9 cellular contexts compared by ENCODE assay signal in genomic region chr12:7642876-7643309, GRCh38. TPM values are rescaled to one million over a fixed set of nuclear protein-coding genes. Genes with fewer than 3 reads are reported as not detected.
DNase-seq lines count a peak whose midpoint lies in the region; ATAC-seq, FAIRE-seq and TF ChIP-seq lines count a peak whose summit lies in the region.
"Had no signal": no experiment of that assay in that cellular context is flagged by ENCODE, and none has a peak within 500 bp of the region (broad histone marks: within the 10 kb centered on the region; RNA-seq: fewer than 3 reads in every experiment).

No MANE protein-coding gene starts in this region.

- H3K27me3 ChIP-seq in GM12878 (replicated peaks in 1 of 2; ENCODE audit: control insufficient read depth in 2 of 2, insufficient read depth in 2 of 2, low read length in 1 of 2) (no peaks in the 10 kb centered on the region), trophoblast cell (ENCODE audit: insufficient read depth, low read length) (no peaks in the 10 kb centered on the region)

- H3K23ac ChIP-seq in trophoblast cell (ENCODE audit: low read length), result no peak overlapping the region

- 0 out of 2 replicates have a peak, but pooled peaks have one; percentile 16 for TF ChIP-seq RAD21 in GM12878 (IDR thresholded peaks at IDR 0.05; ENCODE audit: insufficient read depth, low read depth, low read length)

- intact Hi-C loops in GM12878 (cut with micrococcal nuclease; ENCODE audit: unreplicated experiment), result loop anchor here (10.0 kb wide), 1 partner anchor 162 kb away; no protein-coding TSS in a partner anchor

- H2AK5ac ChIP-seq in trophoblast cell (ENCODE audit: low read length), result no peak overlapping the region

- DNase-seq in SIG-M5 treated with dmso at 0.1 percent for 504 hours (lab: John Stamatoyannopoulos, UW; ENCODE audit: unreplicated experiment) (peak; percentile 25), SIG-M5 (lab: John Stamatoyannopoulos, UW) (no peak), MV-4-11 (lab: John Stamatoyannopoulos, UW) (peak; percentile 32), GM12878 (ENCODE audit: low read depth, low spot score) (no peak), trophoblast cell (peak; percentile 16 to 71), left lobe of liver (ENCODE audit: low spot score) (no peak), cortex of kidney (lab: John Stamatoyannopoulos, UW) (no peak)
- DNase-seq: NCI-H1930 had no signal

- no peak overlapping the region for H4K12ac ChIP-seq in trophoblast cell (ENCODE audit: low read depth, low read length)

- no peaks in the 10 kb centered on the region for H3K79me2 ChIP-seq in GM12878 (ENCODE audit: control insufficient read depth, insufficient read depth, low read length)
- no peaks in the 10 kb centered on the region for H3K79me2 ChIP-seq in trophoblast cell (ENCODE audit: control insufficient read depth, insufficient read depth, low read length, poor library complexity)

- H3K4me2 ChIP-seq in GM12878 (ENCODE audit: control insufficient read depth, insufficient read depth) (no peak overlapping the region), trophoblast cell (ENCODE audit: low read length) (no peak overlapping the region)

- no peak for TF ChIP-seq POLR2A in GM12878 (IDR thresholded peaks at IDR 0.05; ENCODE audit: low read depth, low read length)

- TF ChIP-seq EP300 in GM12878 (IDR thresholded peaks at IDR 0.05; ENCODE audit: borderline replicate concordance in 1 of 2, control insufficient read depth in 1 of 2, low read depth in 2 of 2, low read length in 2 of 2), result no peak

- H2BK5ac ChIP-seq in trophoblast cell (ENCODE audit: low read depth, low read length, poor library complexity), result no peak overlapping the region

- in situ Hi-C loops in GM12878 (cut with MboI), result no loop called here

- 35% methylated on average over 8 of the region's 8 CpGs for WGBS in GM12878 (ENCODE audit: insufficient coverage, insufficient replicate concordance, low lambda C conversion rate, missing lambda C conversion rate)
- no CpG with 5 or more reads among the region's 8 CpGs for WGBS in trophoblast cell (ENCODE audit: extremely low coverage, insufficient coverage, insufficient read length)

- RAD21 ChIA-PET in GM12878 (lab: Charles Lee; ENCODE audit: unreplicated experiment), result interaction anchor here (1.6 kb wide), 1 partner anchor 162 kb away, joined by 6 read pairs; no protein-coding TSS in a partner anchor

- H3K36me3 ChIP-seq in GM12878 (ENCODE audit: control insufficient read depth in 2 of 2, insufficient read depth in 2 of 2, low read length in 1 of 2), result no peaks in the 10 kb centered on the region
- no peaks in the 10 kb centered on the region for H3K36me3 ChIP-seq in trophoblast cell (ENCODE audit: control insufficient read depth in 1 of 2, insufficient read depth in 2 of 2, low read length in 2 of 2)

- H2BK12ac ChIP-seq in trophoblast cell (ENCODE audit: low read length), result no peak overlapping the region

- H4K91ac ChIP-seq in trophoblast cell (ENCODE audit: low read depth, low read length), result no peak overlapping the region

- ATAC-seq in GM12878 (no peak), GM21737 (IDR thresholded peaks at IDR 0.05; ENCODE audit: unreplicated experiment) (no peak), left lobe of liver (no peak)

- no peak for FAIRE-seq in GM12878 (lab: Jason Lieb, UNC)

- no peak overlapping the region for H3K4me3 ChIP-seq in GM12878
- H3K4me3 ChIP-seq in trophoblast cell (ENCODE audit: low read depth, low read length), result no peak overlapping the region

- BruUV-seq in GM12878 (replicated peaks; lab: Mats Ljungman, UMichigan), result no TSS peak

- H4K8ac ChIP-seq in trophoblast cell (ENCODE audit: low read depth, low read length), result no peak overlapping the region

- H3K9me3 ChIP-seq in GM12878 (replicated peaks; ENCODE audit: control insufficient read depth, insufficient read depth, low read length), result no peaks in the 10 kb centered on the region
- H3K9me3 ChIP-seq in trophoblast cell (ENCODE audit: insufficient read depth, low read depth, low read length), result no peaks in the 10 kb centered on the region

- no peaks in the 10 kb centered on the region for H3K79me1 ChIP-seq in trophoblast cell (ENCODE audit: low read length)

- CTCF ChIA-PET in GM12878 (lab: Yijun Ruan, JAX), result interaction anchor here (0.6 to 3.7 kb wide), 17 partner anchors 10 to 425 kb away, joined by 3 to 25 read pairs (median 4); no protein-coding TSS in a partner anchor

- no peak overlapping the region for H3K18ac ChIP-seq in trophoblast cell (ENCODE audit: low read length)

- POLR2A ChIA-PET in GM12878 (lab: Charles Lee), result no interaction called here

- H2BK120ac ChIP-seq in trophoblast cell (ENCODE audit: insufficient read depth, low read length, poor library complexity), result no peak overlapping the region

- TF ChIP-seq CTCF in GM12878 (IDR thresholded peaks at IDR 0.05 in 2 of 3, conservative IDR thresholded peaks at IDR 0.05 in 1 of 3; ENCODE audit: control insufficient read depth in 2 of 3, extremely low read depth in 1 of 3, insufficient read depth in 1 of 3, low read depth in 3 of 3, low read length in 3 of 3), result peak in 2 of 3 experiments; percentile 20 to 50; a peak in 3 of 6 replicates

- H3K9ac ChIP-seq in GM12878 (ENCODE audit: control insufficient read depth, insufficient read depth, low read length), result no peak overlapping the region
- no peak overlapping the region for H3K9ac ChIP-seq in trophoblast cell (ENCODE audit: low read length)

- H3K27ac ChIP-seq in GM12878 (ENCODE audit: control insufficient read depth, insufficient read depth) (no peak overlapping the region), trophoblast cell (ENCODE audit: low read depth, low read length) (no peak overlapping the region)

- SMC1A ChIA-PET in GM12878 (lab: Charles Lee; ENCODE audit: uncharacterized antibody, unreplicated experiment), result interaction anchor here (1.3 kb wide), 2 partner anchors 26 to 165 kb away, joined by 3 read pairs; no protein-coding TSS in a partner anchor

- H3K4ac ChIP-seq in trophoblast cell (ENCODE audit: low read depth, low read length), result no peak overlapping the region

- H4K20me1 ChIP-seq in GM12878 (ENCODE audit: control insufficient read depth, insufficient read depth), result no peaks in the 10 kb centered on the region

- H3K14ac ChIP-seq in trophoblast cell (ENCODE audit: low read length), result no peak overlapping the region

- H2AFZ ChIP-seq in GM12878 (ENCODE audit: control insufficient read depth, low read depth, low read length) (no peak overlapping the region), trophoblast cell (ENCODE audit: insufficient read depth, low read length, poor library complexity) (no peak overlapping the region)

- H3K4me1 ChIP-seq in GM12878 (ENCODE audit: control insufficient read depth, insufficient read depth, low read length) (peaks cover 2% of the 10 kb centered on the region; the same call in 1 of the 2 replicates), trophoblast cell (ENCODE audit: control insufficient read depth in 1 of 2, insufficient read depth in 2 of 2, low read length in 2 of 2) (peaks cover 1 to 2% of the 10 kb centered on the region in 2 experiments)

TF ChIP-seq in GM12878, 131 proteins besides CTCF, POLR2A, EP300 and RAD21 (continues in another document):
- TF ChIP-seq TCF3 (IDR thresholded peaks at IDR 0.05; ENCODE audit: borderline replicate concordance, insufficient read depth, low read depth, low read length) (no peak), RUNX3 (IDR thresholded peaks at IDR 0.05; ENCODE audit: low read length) (0 out of 2 replicates have a peak, but pooled peaks have one; percentile 15), NFXL1 (IDR thresholded peaks at IDR 0.05; ENCODE audit: borderline replicate concordance) (no peak), CREB1 (IDR thresholded peaks at IDR 0.05; ENCODE audit: low read depth) (no peak), MEF2B (IDR thresholded peaks at IDR 0.05; ENCODE audit: partially characterized antibody, poor library complexity, severe bottlenecking) (no peak), TBL1XR1 (IDR thresholded peaks at IDR 0.05; ENCODE audit: low read depth, low read length) (no peak), HCFC1 (IDR thresholded peaks at IDR 0.05; ENCODE audit: low read length) (no peak)

RNA-seq across cellular contexts. Expression of gene APOBEC1, which starts 22.8 kb away (rescaled TPM):
- total RNA-seq in GM12878 (2013; cell fraction: nucleolus; rRNA removed), result not detected in 2 replicates
- total RNA-seq in GM12878 (2014; rRNA removed) (not detected in 2 replicates), GM12878 (2014; rRNA removed; fragmentation: Illumina TruSeq; extraction: Trizol) (not detected in 2 replicates), GM12878 (2021) (not detected in 2 replicates), left lobe of liver (not detected)
- not detected for polyA plus RNA-seq in GM12878 (2011; ENCODE audit: low read depth)
- polyA plus RNA-seq in GM12878 (2011; rRNA removed) (not detected in 2 replicates), GM12878 (2014; fragmentation: Illumina TruSeq; extraction: Trizol) (not detected in 2 replicates), GM12878 (2014; fragmentation: Nextera tagmentation; extraction: Ambion mirVana) (not detected), GM12878 (2014; rRNA removed) (not detected in 2 replicates), GM12878 (2016; fragmentation: Nextera tagmentation; extraction: Ambion mirVana) (not detected)
- polyA plus RNA-seq in GM12878 (2011; cell fraction: cytosol; rRNA removed), result not detected in 2 replicates
- not detected in 2 replicates for polyA plus RNA-seq in GM12878 (2011; cell fraction: nucleus; rRNA removed)
- not detected in 2 replicates for polyA plus RNA-seq in GM12878 (2012)
- polyA minus RNA-seq in GM12878 (2011; rRNA and poly(A)+ RNA removed), result not detected in 2 replicates
- polyA minus RNA-seq in GM12878 (2011; cell fraction: cytosol; rRNA and poly(A)+ RNA removed), result not detected in 2 replicates
- polyA minus RNA-seq in GM12878 (2011; cell fraction: nucleus; rRNA and poly(A)+ RNA removed), result not detected in 2 replicates
- not detected in 2 replicates for polyA plus RNA-seq in trophoblast cell (2013)

RNA-seq across cellular contexts. Expression of gene GDF3, which starts 52.7 kb away (rescaled TPM):
- not detected in 2 replicates for total RNA-seq in GM12878 (2013; cell fraction: nucleolus; rRNA removed)
- not detected in 2 replicates for total RNA-seq in GM12878 (2014; rRNA removed)
- total RNA-seq in GM12878 (2014; rRNA removed; fragmentation: Illumina TruSeq; extraction: Trizol), result not detected in 2 replicates
- not detected in 2 replicates for total RNA-seq in GM12878 (2021)
- polyA plus RNA-seq in GM12878 (2011; ENCODE audit: low read depth), result not detected
- not detected in 2 replicates for polyA plus RNA-seq in GM12878 (2011; rRNA removed)
- not detected in 2 replicates for polyA plus RNA-seq in GM12878 (2011; cell fraction: cytosol; rRNA removed)
- not detected in 2 replicates for polyA plus RNA-seq in GM12878 (2011; cell fraction: nucleus; rRNA removed)
- not detected in 2 replicates for polyA plus RNA-seq in GM12878 (2012)
- polyA plus RNA-seq in GM12878 (2014; fragmentation: Illumina TruSeq; extraction: Trizol), result not detected in 2 replicates
- not detected for polyA plus RNA-seq in GM12878 (2014; fragmentation: Nextera tagmentation; extraction: Ambion mirVana)
- not detected in 2 replicates for polyA plus RNA-seq in GM12878 (2014; rRNA removed)
- polyA plus RNA-seq in GM12878 (2016; fragmentation: Nextera tagmentation; extraction: Ambion mirVana), result not detected
- polyA minus RNA-seq in GM12878 (2011; rRNA and poly(A)+ RNA removed), result not detected in 2 replicates
- not detected in 2 replicates for polyA minus RNA-seq in GM12878 (2011; cell fraction: cytosol; rRNA and poly(A)+ RNA removed)
- not detected in 2 replicates for polyA minus RNA-seq in GM12878 (2011; cell fraction: nucleus; rRNA and poly(A)+ RNA removed)
- polyA plus RNA-seq in trophoblast cell (2013), result not detected in 2 replicates
- total RNA-seq in left lobe of liver, result not detected

Comparison
In these comparisons a context has a peak if more than half of its experiments do, and no peak if none do; other contexts are left out.
1. DNase-seq: peak in SIG-M5 treated with dmso at 0.1 percent for 504 hours (single experiment), MV-4-11 (single experiment) and trophoblast cell (2 of 2); none in SIG-M5 (single experiment), GM12878 (single experiment), left lobe of liver (single experiment) and cortex of kidney (single experiment).